ENCODE assay signal across 1 cellular context in the genomic region with DNA sequence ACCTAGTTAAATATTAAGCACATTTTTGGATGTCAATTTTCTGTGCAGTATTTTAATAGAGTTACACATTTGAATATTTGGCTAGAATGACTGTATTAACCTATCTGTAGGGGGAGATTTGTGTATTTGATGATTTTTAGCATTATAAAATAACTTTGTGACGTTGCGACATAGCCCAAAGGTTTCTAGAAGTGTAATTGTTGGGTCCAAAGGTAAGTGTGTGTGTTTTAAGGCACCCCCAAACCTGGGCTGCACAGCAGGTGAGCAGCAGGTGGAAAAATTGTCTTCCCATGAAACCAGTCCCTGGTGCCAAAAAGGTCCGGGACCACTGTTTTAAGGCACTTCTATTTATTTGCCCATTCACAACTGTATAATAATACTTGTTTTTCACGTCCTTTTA.
TF ChIP-seq lines count a peak whose summit lies in the region.

No MANE protein-coding gene starts in this region.

TF ChIP-seq in HepG2, 621 proteins besides CTCF, POLR2A, EP300 and RAD21:
- TF ChIP-seq BCL6 (CRISPR knock-in tag; IDR thresholded peaks at IDR 0.05), result no peak
- peak; percentile 68 for TF ChIP-seq CEBPB (IDR thresholded peaks at IDR 0.05; ENCODE audit: borderline replicate concordance, low read depth, low read length)
- no peak for TF ChIP-seq ZNF562 (CRISPR knock-in tag; IDR thresholded peaks at IDR 0.05; ENCODE audit: borderline replicate concordance)
- no peak for TF ChIP-seq ZNF12 (CRISPR knock-in tag; IDR thresholded peaks at IDR 0.05)
- TF ChIP-seq, protein P1, sequence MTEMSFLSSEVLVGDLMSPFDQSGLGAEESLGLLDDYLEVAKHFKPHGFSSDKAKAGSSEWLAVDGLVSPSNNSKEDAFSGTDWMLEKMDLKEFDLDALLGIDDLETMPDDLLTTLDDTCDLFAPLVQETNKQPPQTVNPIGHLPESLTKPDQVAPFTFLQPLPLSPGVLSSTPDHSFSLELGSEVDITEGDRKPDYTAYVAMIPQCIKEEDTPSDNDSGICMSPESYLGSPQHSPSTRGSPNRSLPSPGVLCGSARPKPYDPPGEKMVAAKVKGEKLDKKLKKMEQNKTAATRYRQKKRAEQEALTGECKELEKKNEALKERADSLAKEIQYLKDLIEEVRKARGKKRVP (CRISPR knock-in tag; IDR thresholded peaks at IDR 0.05), result no peak
- TF ChIP-seq ZBTB7A (CRISPR knock-in tag; IDR thresholded peaks at IDR 0.05), result no peak
- no peak for TF ChIP-seq ONECUT2 (CRISPR knock-in tag; IDR thresholded peaks at IDR 0.05)
- no peak for TF ChIP-seq CBX1 (IDR thresholded peaks at IDR 0.05; ENCODE audit: low read depth)
